In the genomic region with DNA sequence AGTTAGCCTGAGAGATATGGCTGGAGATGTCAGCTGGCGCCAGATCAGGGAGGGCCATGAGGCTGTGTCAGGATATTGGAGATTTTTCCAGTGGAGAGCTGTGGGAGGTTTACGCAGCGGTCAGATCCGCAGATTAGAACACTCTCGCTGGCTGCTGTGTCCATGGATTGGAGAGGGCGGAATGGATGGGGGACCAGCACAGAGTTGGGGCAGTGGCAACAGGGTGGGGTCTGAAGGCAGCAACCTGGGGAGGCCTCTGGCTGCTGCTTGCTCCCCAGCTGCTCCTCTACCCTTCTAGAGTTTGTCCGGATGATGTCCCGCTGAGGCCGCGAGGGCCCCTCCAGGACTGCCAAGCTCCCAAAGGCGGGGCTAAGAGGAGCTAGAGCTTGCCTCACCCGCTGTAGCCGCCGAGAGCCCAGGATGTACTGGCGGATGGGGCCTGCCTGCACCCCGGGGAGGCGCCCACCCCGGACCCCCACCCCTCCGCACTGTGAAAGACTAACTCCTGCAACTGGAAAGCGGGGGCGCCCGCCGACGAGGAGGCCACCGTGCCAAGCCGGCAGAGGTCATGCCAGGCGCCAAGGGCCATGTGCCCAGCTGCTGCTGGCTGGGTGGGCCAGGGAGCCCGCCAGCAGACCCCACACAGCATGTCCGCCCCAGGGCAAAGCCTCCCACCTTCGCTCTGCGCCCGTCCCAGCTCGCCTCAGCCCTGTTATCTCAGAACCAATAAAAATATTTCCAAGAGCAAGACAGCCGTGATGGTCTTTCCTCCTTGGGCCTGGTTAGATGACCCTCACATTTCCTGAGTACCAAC, we compare ENCODE assay signal across 24 cellular contexts. TPM values are rescaled to one million over a fixed set of nuclear protein-coding genes. Genes with fewer than 3 reads are reported as not detected.
DNase-seq lines count a peak whose midpoint lies in the region; ATAC-seq and TF ChIP-seq lines count a peak whose summit lies in the region.
"Had no signal": no experiment of that assay in that cellular context is flagged by ENCODE, and none has a peak within 500 bp of the region (broad histone marks: within the 10 kb centered on the region; RNA-seq: fewer than 3 reads in every experiment).

No MANE protein-coding gene starts in this region.

- H3K4me1 Mint-ChIP-seq in memory B cell: peaks cover 36% of the 10 kb centered on the region
- H3K4me1 Mint-ChIP-seq: activated T-helper 17 cell treated with anti-CD3 and anti-CD28 coated beads, Interleukin-2, amount 50 U/mL, for 72 hours; naive thymus-derived CD4-positive, alpha-beta T cell had no signal

- no peak overlapping the region for H3K4ac ChIP-seq in trophoblast cell (ENCODE audit: low read depth, low read length)

- H3K36me3 Mint-ChIP-seq in memory B cell: no peaks in the 10 kb centered on the region
- H3K36me3 Mint-ChIP-seq: activated naive CD4-positive, alpha-beta T cell treated with anti-CD3 and anti-CD28 coated beads, Interleukin-2, amount 50 U/mL, for 72 hours; CD8-positive, alpha-beta T cell; naive thymus-derived CD4-positive, alpha-beta T cell had no signal

- DNase-seq in BE2C (peak; percentile 50), SK-N-DZ (ENCODE audit: low spot score) (peak; percentile 62), memory B cell (ENCODE audit: low spot score in 2 of 2) (no peak), trophoblast cell (no peak), suprapubic skin (ENCODE audit: low spot score in 2 of 2) (no peak), kidney glomerular epithelial cell (lab: John Stamatoyannopoulos, UW) (no peak)
- DNase-seq: activated CD4-positive, alpha-beta T cell treated with anti-CD3 and anti-CD28 coated beads, Interleukin-2, amount 50 U/mL, for 48 hours; activated CD8-positive, alpha-beta memory T cell treated with anti-CD3 and anti-CD28 coated beads, Interleukin-2, amount 50 U/mL, for 4 hours; CD8-positive, alpha-beta T cell; glutamatergic neuron; naive thymus-derived CD4-positive, alpha-beta T cell; NCI-H1048; NCI-H2029; NCI-H345; NK-92 treated with Interleukin-12 subunit alpha and Interleukin-12 subunit beta, amount 100 ng/mL, for 24 hours; pancreas; stimulated activated CD4-positive, alpha-beta T cell treated with anti-CD3 and anti-CD28 coated beads, Interleukin-12 subunit alpha, Interleukin-12 subunit beta, amount 100 ng/mL, for 4 hours; stimulated activated CD4-positive, alpha-beta T cell treated with anti-CD3 and anti-CD28 coated beads, Interleukin-4, amount 100 ng/mL, for 24 hours; stimulated activated naive CD4-positive, alpha-beta T cell; thyroid gland had no signal

- H3K36me3 ChIP-seq in ACC112 (ENCODE audit: insufficient read depth, low read length) (no peaks in the 10 kb centered on the region), BE2C (no peaks in the 10 kb centered on the region), trophoblast cell (ENCODE audit: control insufficient read depth in 1 of 2, insufficient read depth in 2 of 2, low read length in 2 of 2) (no peaks in the 10 kb centered on the region), suprapubic skin (no peaks in the 10 kb centered on the region)
- H3K36me3 ChIP-seq: pancreas, right atrium auricular region, thyroid gland had no signal

- TF ChIP-seq CTCF in BE2C (IDR thresholded peaks at IDR 0.05; ENCODE audit: low read depth, low read length) (no peak), suprapubic skin (IDR thresholded peaks at IDR 0.05) (no peak)

- no peak overlapping the region for H3K18ac ChIP-seq in trophoblast cell (ENCODE audit: low read length)

- H3K9ac ChIP-seq in trophoblast cell (ENCODE audit: low read length): no peak overlapping the region

- no peaks in the 10 kb centered on the region for H3K79me1 ChIP-seq in trophoblast cell (ENCODE audit: low read length)

- H3K4me1 ChIP-seq in ACC112 (ENCODE audit: control insufficient read depth, insufficient read depth, low read length, unreplicated experiment) (peaks cover 9% of the 10 kb centered on the region), BE2C (peaks cover 4% of the 10 kb centered on the region), trophoblast cell (ENCODE audit: control insufficient read depth in 1 of 2, insufficient read depth in 2 of 2, low read length in 2 of 2) (no peaks in the 10 kb centered on the region), suprapubic skin (peaks cover 3% of the 10 kb centered on the region)
- H3K4me1 ChIP-seq: pancreas had no signal

- TF ChIP-seq POLR2A in suprapubic skin (IDR thresholded peaks at IDR 0.05): no peak

- no peaks in the 10 kb centered on the region for H3K9me3 Mint-ChIP-seq in memory B cell
- H3K9me3 Mint-ChIP-seq: activated naive CD4-positive, alpha-beta T cell treated with anti-CD3 and anti-CD28 coated beads, Interleukin-2, amount 50 U/mL, for 72 hours; activated T-helper 17 cell treated with anti-CD3 and anti-CD28 coated beads, Interleukin-2, amount 50 U/mL, for 72 hours; CD8-positive, alpha-beta T cell had no signal

- no peak overlapping the region for H3K23ac ChIP-seq in trophoblast cell (ENCODE audit: low read length)

- H3K27ac Mint-ChIP-seq in memory B cell: peak overlapping the region; percentile 7
- H3K27ac Mint-ChIP-seq: activated naive CD4-positive, alpha-beta T cell treated with anti-CD3 and anti-CD28 coated beads, Interleukin-2, amount 50 U/mL, for 72 hours; activated T-helper 17 cell treated with anti-CD3 and anti-CD28 coated beads, Interleukin-2, amount 50 U/mL, for 72 hours; CD8-positive, alpha-beta T cell had no signal

- no peak for ATAC-seq in memory B cell (ENCODE audit: low read depth)
- ATAC-seq: activated naive CD4-positive, alpha-beta T cell treated with anti-CD3 and anti-CD28 coated beads, Interleukin-2, amount 50 U/mL, for 72 hours; activated T-helper 17 cell treated with anti-CD3 and anti-CD28 coated beads, Interleukin-2, amount 50 U/mL, for 72 hours; CD8-positive, alpha-beta T cell; naive thymus-derived CD4-positive, alpha-beta T cell had no signal

- no peak overlapping the region for H3K14ac ChIP-seq in trophoblast cell (ENCODE audit: low read length)

- H3K9me3 ChIP-seq in BE2C: no peaks in the 10 kb centered on the region
- H3K9me3 ChIP-seq in trophoblast cell (ENCODE audit: insufficient read depth, low read depth, low read length): no peaks in the 10 kb centered on the region
- no peaks in the 10 kb centered on the region for H3K9me3 ChIP-seq in suprapubic skin
- H3K9me3 ChIP-seq: pancreas, right atrium auricular region, thyroid gland had no signal

- no peak overlapping the region for H2BK120ac ChIP-seq in trophoblast cell (ENCODE audit: insufficient read depth, low read length, poor library complexity)

- no peak overlapping the region for H4K12ac ChIP-seq in trophoblast cell (ENCODE audit: low read depth, low read length)

- H3K27me3 Mint-ChIP-seq in memory B cell: no peaks in the 10 kb centered on the region
- H3K27me3 Mint-ChIP-seq: activated T-helper 17 cell treated with anti-CD3 and anti-CD28 coated beads, Interleukin-2, amount 50 U/mL, for 72 hours; naive thymus-derived CD4-positive, alpha-beta T cell had no signal

- H2BK5ac ChIP-seq in trophoblast cell (ENCODE audit: low read depth, low read length, poor library complexity): no peak overlapping the region

- H2BK12ac ChIP-seq in trophoblast cell (ENCODE audit: low read length): no peak overlapping the region

- no peak overlapping the region for H2AK5ac ChIP-seq in trophoblast cell (ENCODE audit: low read length)

- H3K27me3 ChIP-seq in ACC112 (ENCODE audit: insufficient read depth, low read length) (peaks cover 3% of the 10 kb centered on the region; the same call in 1 of the 2 replicates), BE2C (no peaks in the 10 kb centered on the region), trophoblast cell (ENCODE audit: insufficient read depth, low read length) (no peaks in the 10 kb centered on the region), suprapubic skin (no peaks in the 10 kb centered on the region)
- H3K27me3 ChIP-seq: pancreas, right atrium auricular region, thyroid gland had no signal

- H3K4me3 ChIP-seq in ACC112 (ENCODE audit: low read depth, low read length): no peak overlapping the region
- no peak overlapping the region for H3K4me3 ChIP-seq in BE2C (ENCODE audit: low read depth, low read length)
- no peak overlapping the region for H3K4me3 ChIP-seq in trophoblast cell (ENCODE audit: low read depth, low read length)
- no peak overlapping the region for H3K4me3 ChIP-seq in suprapubic skin
- H3K4me3 ChIP-seq: pancreas, right atrium auricular region, thyroid gland had no signal

- H4K8ac ChIP-seq in trophoblast cell (ENCODE audit: low read depth, low read length): no peak overlapping the region

- H3K79me2 ChIP-seq in ACC112 (ENCODE audit: control insufficient read depth, insufficient read depth, low read length, unreplicated experiment) (no peaks in the 10 kb centered on the region), trophoblast cell (ENCODE audit: control insufficient read depth, insufficient read depth, low read length, poor library complexity) (no peaks in the 10 kb centered on the region)

- H3K27ac ChIP-seq in ACC112 (ENCODE audit: low read depth, low read length) (no peak overlapping the region), trophoblast cell (ENCODE audit: low read depth, low read length) (no peak overlapping the region), suprapubic skin (no peak overlapping the region)
- H3K27ac ChIP-seq: pancreas, right atrium auricular region, thyroid gland had no signal

- no peak overlapping the region for H4K91ac ChIP-seq in trophoblast cell (ENCODE audit: low read depth, low read length)

- no peak overlapping the region for H3K4me3 Mint-ChIP-seq in memory B cell
- H3K4me3 Mint-ChIP-seq: activated T-helper 17 cell treated with anti-CD3 and anti-CD28 coated beads, Interleukin-2, amount 50 U/mL, for 72 hours; CD8-positive, alpha-beta T cell; naive thymus-derived CD4-positive, alpha-beta T cell had no signal

- WGBS in trophoblast cell (ENCODE audit: extremely low coverage, insufficient coverage, insufficient read length): no CpG with 5 or more reads among the region's 34 CpGs
- WGBS in suprapubic skin: 93% methylated on average over 25 of the region's 34 CpGs

- H3K4me2 ChIP-seq in trophoblast cell (ENCODE audit: low read length): no peak overlapping the region

- H2AFZ ChIP-seq in ACC112 (ENCODE audit: low read length, unreplicated experiment) (peak overlapping the region; percentile 23), trophoblast cell (ENCODE audit: insufficient read depth, low read length, poor library complexity) (no peak overlapping the region)

- TF ChIP-seq EP300 in suprapubic skin (IDR thresholded peaks at IDR 0.05): no peak

RNA-seq across cellular contexts. Expression of a gene that starts 20.2 kb away (rescaled TPM):
- polyA plus RNA-seq in BE2C (2012; ENCODE audit: insufficient read depth, insufficient read length, low read depth): 81.1 TPM
- polyA plus RNA-seq in SK-N-DZ (2014; cell fraction: cytosol; rRNA removed): 74.0 and 94.2 TPM in 2 replicates
- 49.1 and 55.5 TPM in 2 replicates for polyA plus RNA-seq in SK-N-DZ (2014; cell fraction: nucleus; rRNA removed)
- polyA plus RNA-seq in trophoblast cell (2013): 83.1 and 85.1 TPM in 2 replicates
- 10 to 100 TPM; 34.8 to 72.6 (median 60.4) TPM for total RNA-seq in suprapubic skin

RNA-seq across cellular contexts. Expression of a gene that starts 26.4 kb away (rescaled TPM):
- 1.5 TPM for polyA plus RNA-seq in BE2C (2012; ENCODE audit: insufficient read depth, insufficient read length, low read depth)
- polyA plus RNA-seq in SK-N-DZ (2014; cell fraction: cytosol; rRNA removed): not detected in 2 replicates
- polyA plus RNA-seq in SK-N-DZ (2014; cell fraction: nucleus; rRNA removed): 1.2 TPM in 1 of 2 replicates, not detected in the other
- 0.01 and 0.03 TPM in 2 replicates for polyA plus RNA-seq in trophoblast cell (2013)
- total RNA-seq in suprapubic skin: under 1 TPM in 3 of 4 donors, not detected in 1; 0.19 to 0.56 (median 0.47) TPM
- total RNA-seq: CD8-positive, alpha-beta T cell had no signal
- polyA plus RNA-seq: naive thymus-derived CD4-positive, alpha-beta T cell had no signal

RNA-seq across cellular contexts. Expression of a gene that starts 43.5 kb away (rescaled TPM):
- polyA plus RNA-seq in BE2C (2012; ENCODE audit: insufficient read depth, insufficient read length, low read depth): 42.3 TPM
- 32.6 TPM in 2 replicates for polyA plus RNA-seq in SK-N-DZ (2014; cell fraction: cytosol; rRNA removed)
- polyA plus RNA-seq in SK-N-DZ (2014; cell fraction: nucleus; rRNA removed): 22.6 and 23.9 TPM in 2 replicates
- polyA plus RNA-seq in trophoblast cell (2013): 14.7 and 15.2 TPM in 2 replicates
- 10 to 100 TPM; 14.2 to 27.6 (median 19.3) TPM for total RNA-seq in suprapubic skin

RNA-seq across cellular contexts. Expression of a gene that starts 58.8 kb away (rescaled TPM):
- polyA plus RNA-seq in BE2C (2012; ENCODE audit: insufficient read depth, insufficient read length, low read depth): 5.9 TPM
- polyA plus RNA-seq in SK-N-DZ (2014; cell fraction: cytosol; rRNA removed): 9.8 and 12.4 TPM in 2 replicates
- 43.7 and 49.1 TPM in 2 replicates for polyA plus RNA-seq in SK-N-DZ (2014; cell fraction: nucleus; rRNA removed)
- polyA plus RNA-seq in trophoblast cell (2013): 4.4 and 4.6 TPM in 2 replicates
- 10 to 100 TPM; 19.6 to 27.6 (median 24.4) TPM for total RNA-seq in suprapubic skin

Comparison
In these comparisons a context has a peak if more than half of its experiments do, and no peak if none do; other contexts are left out.
1. DNase-seq: peak in BE2C (single experiment) and SK-N-DZ (single experiment); none in memory B cell (0 of 2), trophoblast cell (0 of 2), suprapubic skin (0 of 2) and kidney glomerular epithelial cell (single experiment).